In the genomic region with DNA sequence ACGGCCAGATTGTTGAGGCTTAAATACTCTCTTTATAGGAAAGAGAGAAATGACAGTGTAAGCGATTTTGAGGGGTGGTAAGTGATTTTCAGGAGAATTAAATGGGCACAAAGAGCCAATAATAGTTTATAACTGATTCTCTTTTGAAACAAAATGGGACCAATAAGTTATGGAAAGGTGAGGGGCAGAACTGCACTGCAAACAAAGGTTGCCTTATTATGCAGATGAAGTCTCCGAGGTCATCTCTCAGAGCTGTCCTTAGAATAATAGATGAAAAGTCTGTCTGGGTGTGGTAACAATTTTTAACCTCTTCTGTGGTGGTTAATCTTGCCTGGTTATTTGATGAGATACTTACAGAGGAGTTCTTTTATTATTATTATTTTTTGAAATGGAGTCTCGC, we compare ENCODE assay signal across 4 cellular contexts. TPM values are rescaled to one million over a fixed set of nuclear protein-coding genes. Genes with fewer than 3 reads are reported as not detected.
"Had no signal": no experiment of that assay in that cellular context is flagged by ENCODE, and none has a peak within 500 bp of the region (broad histone marks: within the 10 kb centered on the region; RNA-seq: fewer than 3 reads in every experiment).

No MANE protein-coding gene starts in this region.

- DNase-seq: GDM1, GF-D8 had no signal

- H3K4me3 ChIP-seq: GM12878 had no signal

RNA-seq across cellular contexts. Expression of a gene that starts 14.7 kb away (rescaled TPM):
- total RNA-seq: G401 had no signal
